In the genomic region with DNA sequence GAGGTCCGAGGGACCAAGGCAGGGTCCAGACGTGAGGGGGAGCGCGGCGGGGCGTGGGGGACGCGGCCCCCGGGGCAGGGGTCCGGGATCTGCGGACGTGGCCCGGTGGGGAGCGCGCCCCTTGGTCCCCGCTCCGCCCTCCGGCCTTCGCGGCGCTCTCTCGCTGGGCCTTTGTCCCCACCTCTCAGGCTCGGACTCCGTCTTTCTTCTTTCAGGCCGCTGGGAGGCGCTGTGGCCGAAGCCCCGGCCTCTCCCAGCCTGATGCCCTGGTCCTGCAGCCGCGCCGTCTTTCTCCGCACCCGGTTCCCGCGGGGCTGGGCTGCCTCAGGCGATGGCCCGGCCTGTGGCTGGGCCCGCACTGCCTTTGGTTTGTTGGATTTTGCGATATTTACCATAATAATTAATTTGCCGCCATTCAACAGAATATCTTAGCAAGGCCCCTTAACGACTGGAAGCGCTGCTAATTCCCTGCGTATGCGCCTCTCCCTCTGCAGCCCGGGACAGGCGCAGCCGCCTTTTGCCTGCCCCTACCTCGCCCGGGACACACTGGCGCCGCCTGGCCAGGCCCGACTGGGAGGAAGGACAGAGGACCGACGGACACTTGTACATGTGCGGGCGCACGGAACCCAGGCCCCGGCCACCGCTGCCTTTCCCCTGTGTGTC, we compare ENCODE assay signal across 9 cellular contexts. TPM values are rescaled to one million over a fixed set of nuclear protein-coding genes. Genes with fewer than 3 reads are reported as not detected.
A peak's percentile ranks its signal among the peaks of the same experiment; 100 is the strongest.
DNase-seq lines count a peak whose midpoint lies in the region; ATAC-seq lines count a peak whose summit lies in the region.
"Had no signal": no experiment of that assay in that cellular context is flagged by ENCODE, and none has a peak within 500 bp of the region (broad histone marks: within the 10 kb centered on the region; RNA-seq: fewer than 3 reads in every experiment).

No MANE protein-coding gene starts in this region.

- no peak overlapping the region for H3K27ac Mint-ChIP-seq in activated T-cell treated with anti-CD3 and anti-CD28 coated beads, Interleukin-2, amount 50 U/mL, for 24 hours

- peaks cover 94% of the 10 kb centered on the region for H3K27me3 Mint-ChIP-seq in activated T-cell treated with anti-CD3 and anti-CD28 coated beads, Interleukin-2, amount 50 U/mL, for 24 hours

- ATAC-seq in HG03439 (IDR thresholded peaks at IDR 0.05; ENCODE audit: unreplicated experiment) = peak; percentile 63

- H3K4me1 ChIP-seq in mucosa of stomach (ENCODE audit: control insufficient read depth, insufficient read depth, low read length) (peaks cover 38% of the 10 kb centered on the region), urinary bladder (ENCODE audit: insufficient read depth) (no peaks in the 10 kb centered on the region)

- peaks cover 96% of the 10 kb centered on the region for H3K27me3 ChIP-seq in mucosa of stomach (ENCODE audit: control insufficient read depth, insufficient read depth, low read length)

- H3K4me3 ChIP-seq in mucosa of stomach (ENCODE audit: low read length) (peak overlapping the region; percentile 21), urinary bladder (ENCODE audit: low read depth, low read length) (peak overlapping the region; percentile 23)

- H3K9me3 Mint-ChIP-seq in activated T-cell treated with anti-CD3 and anti-CD28 coated beads, Interleukin-2, amount 50 U/mL, for 24 hours = no peaks in the 10 kb centered on the region

- no peaks in the 10 kb centered on the region for H3K36me3 ChIP-seq in mucosa of stomach (ENCODE audit: control insufficient read depth, insufficient read depth, low read length)
- no peaks in the 10 kb centered on the region for H3K36me3 ChIP-seq in urinary bladder (ENCODE audit: insufficient read depth)

- peak overlapping the region; percentile 53 for H3K4me3 Mint-ChIP-seq in activated T-cell treated with anti-CD3 and anti-CD28 coated beads, Interleukin-2, amount 50 U/mL, for 24 hours

- no peak overlapping the region for H3K27ac ChIP-seq in urinary bladder (ENCODE audit: low read depth)
- H3K27ac ChIP-seq: epithelial cell of prostate had no signal

- H3K4me1 Mint-ChIP-seq in activated T-cell treated with anti-CD3 and anti-CD28 coated beads, Interleukin-2, amount 50 U/mL, for 24 hours (ENCODE audit: low read depth) = peaks cover 40% of the 10 kb centered on the region

- H3K9me3 ChIP-seq in mucosa of stomach (ENCODE audit: control insufficient read depth, low read length) = no peaks in the 10 kb centered on the region

- H3K36me3 Mint-ChIP-seq in activated T-cell treated with anti-CD3 and anti-CD28 coated beads, Interleukin-2, amount 50 U/mL, for 24 hours (ENCODE audit: low read depth) = no peaks in the 10 kb centered on the region

- whole genome bisulfite sequencing in urinary bladder = 1% methylated on average over 59 of the region's 59 CpGs

- DNase-seq in activated T-cell treated with anti-CD3 and anti-CD28 coated beads, Interleukin-2, amount 50 U/mL, for 24 hours = peak; percentile 60
- no peak for DNase-seq in activated T-cell treated with anti-CD3 and anti-CD28 coated beads, Interleukin-2, amount 50 U/mL, for 1 hour
- DNase-seq in SKM-1 (lab: John Stamatoyannopoulos, UW; ENCODE audit: unreplicated experiment) = peak; percentile 83
- DNase-seq in epidermal melanocyte (ENCODE audit: insufficient read length, low spot score) = peak; percentile 70
- DNase-seq in SK-N-DZ (ENCODE audit: low spot score) = no peak

- peak overlapping the region; percentile 12 for H3K9ac ChIP-seq in mucosa of stomach (ENCODE audit: low read length)

RNA-seq across cellular contexts. Expression of a gene that starts 10.8 kb away (rescaled TPM):
- total RNA-seq in urinary bladder = not detected
- not detected for polyA plus RNA-seq in urinary bladder
- 5.8 and 6.5 TPM in 2 replicates for polyA plus RNA-seq in SK-N-DZ (2014; cell fraction: cytosol; rRNA removed)
- polyA plus RNA-seq in SK-N-DZ (2014; cell fraction: nucleus; rRNA removed) = 4.6 and 5.7 TPM in 2 replicates

RNA-seq across cellular contexts. Expression of a gene that starts 57.0 kb away (rescaled TPM):
- total RNA-seq in urinary bladder = 2.7 TPM
- 1.7 TPM for polyA plus RNA-seq in urinary bladder
- polyA plus RNA-seq in SK-N-DZ (2014; cell fraction: cytosol; rRNA removed) = 24.4 and 30.2 TPM in 2 replicates
- 15.2 and 18.0 TPM in 2 replicates for polyA plus RNA-seq in SK-N-DZ (2014; cell fraction: nucleus; rRNA removed)

Comparison
In these comparisons a context has a peak if more than half of its experiments do, and no peak if none do; other contexts are left out.
1. DNase-seq: peak in activated T-cell treated with anti-CD3 and anti-CD28 coated beads, Interleukin-2, amount 50 U/mL, for 24 hours (single experiment), SKM-1 (single experiment) and epidermal melanocyte (single experiment); none in activated T-cell treated with anti-CD3 and anti-CD28 coated beads, Interleukin-2, amount 50 U/mL, for 1 hour (single experiment) and SK-N-DZ (single experiment).